ENCODE assay signal across 17 cellular contexts in genomic region chr11:9761441-9761945, GRCh38.
DNase-seq lines count a peak whose midpoint lies in the region; ATAC-seq and TF ChIP-seq lines count a peak whose summit lies in the region.
"Had no signal": no experiment of that assay in that cellular context is flagged by ENCODE, and none has a peak within 500 bp of the region (broad histone marks: within the 10 kb centered on the region; RNA-seq: fewer than 3 reads in every experiment).

No MANE protein-coding gene starts in this region.

- no peaks in the 10 kb centered on the region for H4K20me1 ChIP-seq in smooth muscle cell (ENCODE audit: low read depth)

- peak overlapping the region; percentile 10 for H3K4me2 ChIP-seq in smooth muscle cell

- intact Hi-C loops in heart left ventricle (cut with DNase I) = loop anchor here in 3 of 10 donors (5.0 to 10.0 kb wide), 4 partner anchors 53 to 561 kb away; no protein-coding TSS in a partner anchor

- H3K36me3 Mint-ChIP-seq in HFFc6 (ENCODE audit: low read depth) = peaks cover 32% of the 10 kb centered on the region

- peak overlapping the region; percentile 64 for H3K27ac ChIP-seq in foreskin keratinocyte
- H3K27ac ChIP-seq in smooth muscle cell (ENCODE audit: low read depth) = peak overlapping the region; percentile 77
- no peak overlapping the region for H3K27ac ChIP-seq in heart left ventricle
- H3K27ac ChIP-seq: C4-2B, SJCRH30 had no signal

- peaks cover 21% of the 10 kb centered on the region for H3F3A ChIP-seq in smooth muscle cell (ENCODE audit: low read depth)

- no peak for TF ChIP-seq POLR2A in heart left ventricle (IDR thresholded peaks at IDR 0.05)

- H3K36me3 ChIP-seq in adipocyte (ENCODE audit: control insufficient read depth, insufficient read depth, low read length, severe bottlenecking) (no peaks in the 10 kb centered on the region), smooth muscle cell (ENCODE audit: low read depth) (no peaks in the 10 kb centered on the region), heart left ventricle (no peaks in the 10 kb centered on the region)
- H3K36me3 ChIP-seq: SJCRH30 had no signal

- no peaks in the 10 kb centered on the region; the same call in 1 of the 2 replicates for H3K27me3 Mint-ChIP-seq in HFFc6 (ENCODE audit: insufficient read depth)

- no peak overlapping the region for H2AFZ ChIP-seq in smooth muscle cell (ENCODE audit: low read depth)

- H3K9me3 ChIP-seq in adipocyte (ENCODE audit: control insufficient read depth, low read length) = no peaks in the 10 kb centered on the region
- no peaks in the 10 kb centered on the region for H3K9me3 ChIP-seq in smooth muscle cell (replicated peaks; ENCODE audit: low read depth)
- no peaks in the 10 kb centered on the region for H3K9me3 ChIP-seq in heart left ventricle
- H3K9me3 ChIP-seq: SJCRH30 had no signal

- TF ChIP-seq CTCF in HFFc6 (IDR thresholded peaks at IDR 0.05) (no peak), foreskin keratinocyte (conservative IDR thresholded peaks at IDR 0.05) (no peak), smooth muscle cell (IDR thresholded peaks at IDR 0.05; ENCODE audit: borderline replicate concordance, insufficient read depth, poor library complexity, severe bottlenecking) (no peak), heart left ventricle (IDR thresholded peaks at IDR 0.05) (no peak)

- no peaks in the 10 kb centered on the region for H3K9me3 Mint-ChIP-seq in HFFc6

- peak overlapping the region; percentile 28; the same call in 1 of the 2 replicates for H3K27ac Mint-ChIP-seq in HFFc6

- H3K79me2 ChIP-seq in smooth muscle cell (ENCODE audit: low read depth) = no peaks in the 10 kb centered on the region

- H3K4me1 ChIP-seq in adipocyte (ENCODE audit: control insufficient read depth, insufficient read depth, low read length) = peaks cover 71% of the 10 kb centered on the region
- H3K4me1 ChIP-seq in foreskin keratinocyte = peaks cover 28% of the 10 kb centered on the region
- peaks cover 21% of the 10 kb centered on the region for H3K4me1 ChIP-seq in smooth muscle cell (ENCODE audit: low read depth)
- H3K4me1 ChIP-seq in heart left ventricle = peaks cover 4 to 55% (median 42%) of the 10 kb centered on the region in 12 donors

- H3K9ac ChIP-seq in adipocyte (ENCODE audit: low read length) (peak overlapping the region; percentile 22), smooth muscle cell (ENCODE audit: low read depth) (peak overlapping the region; percentile 27)

- H3K27me3 ChIP-seq in adipocyte (replicated peaks; ENCODE audit: control insufficient read depth, insufficient read depth, low read length) (no peaks in the 10 kb centered on the region), foreskin keratinocyte (no peaks in the 10 kb centered on the region), smooth muscle cell (ENCODE audit: low read depth) (no peaks in the 10 kb centered on the region), heart left ventricle (no peaks in the 10 kb centered on the region)
- H3K27me3 ChIP-seq: SJCRH30 had no signal

- WGBS in smooth muscle cell (ENCODE audit: low lambda C conversion rate) = 47% methylated on average over 6 of the region's 6 CpGs
- WGBS in heart left ventricle, 4 donors = 90 to 92% (median 91%) methylated on average over 6 of the region's 6 CpGs

- no peak for ATAC-seq in foreskin keratinocyte
- no peak for ATAC-seq in HG02970 (IDR thresholded peaks at IDR 0.05; ENCODE audit: low FRiP score, unreplicated experiment)
- no peak for ATAC-seq in heart left ventricle

- no peak overlapping the region for H3K4me3 ChIP-seq in adipocyte (ENCODE audit: low read length)
- no peak overlapping the region for H3K4me3 ChIP-seq in smooth muscle cell
- H3K4me3 ChIP-seq in heart left ventricle = no peak overlapping the region
- H3K4me3 ChIP-seq: SJCRH30 had no signal

- H3K4me3 Mint-ChIP-seq in HFFc6 = no peak overlapping the region

- peaks cover 86% of the 10 kb centered on the region for H3K4me1 Mint-ChIP-seq in HFFc6 (ENCODE audit: low read depth)

- DNase-seq in HFFc6 (no peak), adipocyte (ENCODE audit: low read depth) (no peak), foreskin keratinocyte (peak in 1 of 2 donors; percentile 59), smooth muscle cell (lab: John Stamatoyannopoulos, UW; ENCODE audit: unreplicated experiment) (no peak), NK-92 (lab: John Stamatoyannopoulos, UW; ENCODE audit: unreplicated experiment) (no peak), heart left ventricle (no peak), RPMI8226 (no peak)
- DNase-seq: COR-L47; DMS153; MV-4-11; NCI-H1417 treated with DMSO at 0.1 percent for 48 hours; NCI-H1930; NCI-H69; NK-92 treated with Interleukin-12 subunit alpha and Interleukin-12 subunit beta, amount 100 ng/mL, for 24 hours; SJCRH30 had no signal

Comparison
In these comparisons a context has a peak if more than half of its experiments do, and no peak if none do; other contexts are left out.
1. H3K27ac ChIP-seq: peak in foreskin keratinocyte (single experiment) and smooth muscle cell (single experiment); none in heart left ventricle (0 of 12).